Comparison of ENCODE assay signal across 8 cellular contexts in genomic region chr15:44195151-44195740, GRCh38. TPM values are rescaled to one million over a fixed set of nuclear protein-coding genes. Genes with fewer than 3 reads are reported as not detected.
A peak's percentile ranks its signal among the peaks of the same experiment; 100 is the strongest.
DNase-seq lines count a peak whose midpoint lies in the region; ATAC-seq and TF ChIP-seq lines count a peak whose summit lies in the region.

Gene FRMD5, minus strand, starts transcription at chr15:44195271.

- no peaks in the 10 kb centered on the region for H3K9me3 Mint-ChIP-seq in T-helper 1 cell treated with Interleukin-12 subunit alpha and Interleukin-12 subunit beta and Interleukin-4 antibody, amounts not matched to agents 30 μg/mL and 1 μg/mL, for 36 hours

- intact Hi-C loops in left ventricle myocardium inferior (cut with micrococcal nuclease) (no loop called here), posterior cingulate gyrus (cut with DNase I) (loop anchor here (5.0 to 10.0 kb wide), 2 partner anchors 90 to 293 kb away; no protein-coding TSS in a partner anchor), transverse colon (cut with DNase I; ENCODE audit: low total_unique reads) (no loop called here)

- peak; percentile 97 for ATAC-seq in HG02571 (IDR thresholded peaks at IDR 0.05; ENCODE audit: unreplicated experiment)

- H3K4me1 Mint-ChIP-seq in T-helper 1 cell treated with Interleukin-12 subunit alpha and Interleukin-12 subunit beta and Interleukin-4 antibody, amounts not matched to agents 30 μg/mL and 1 μg/mL, for 36 hours (ENCODE audit: low read depth) = peaks cover 11% of the 10 kb centered on the region

- peak; percentile 55 for TF ChIP-seq CTCF in left ventricle myocardium inferior (IDR thresholded peaks at IDR 0.05; ENCODE audit: borderline replicate concordance)
- TF ChIP-seq CTCF in transverse colon (IDR thresholded peaks at IDR 0.05) = peak; percentile 9 to 56 (median 23)

- H3K36me3 ChIP-seq in left ventricle myocardium inferior (no peaks in the 10 kb centered on the region), transverse colon (no peaks in the 10 kb centered on the region)

- H3K4me3 ChIP-seq in GM08714 (ENCODE audit: low read length) (peak within 1 kb of the TSS; percentile 47), left ventricle myocardium inferior (peak within 1 kb of the TSS; percentile 85), transverse colon (peak within 1 kb of the TSS; percentile 47 to 72 (median 60))

- peaks cover 2% of the 10 kb centered on the region for H3K36me3 Mint-ChIP-seq in T-helper 1 cell treated with Interleukin-12 subunit alpha and Interleukin-12 subunit beta and Interleukin-4 antibody, amounts not matched to agents 30 μg/mL and 1 μg/mL, for 36 hours (ENCODE audit: low read depth)

- DNase-seq in NCI-H1105 treated with DMSO at 0.1 percent for 48 hours (lab: John Stamatoyannopoulos, UW) (peak; percentile 94), amygdala (lab: John Stamatoyannopoulos, UW) (peak; percentile 68 to 98 (median 93)), left ventricle myocardium inferior (peak; percentile 80), posterior cingulate gyrus (peak; percentile 94 to 99 (median 96)), transverse colon (peak; percentile 92)

- in situ Hi-C loops in transverse colon (cut with MboI; ENCODE audit: low pct_ligation_motif_present in 1 of 4, low pct_unique_long_range_greater_than_20kb in 1 of 4, low sequenced_read_pairs in 3 of 4) = no loop called here

- peaks cover 71% of the 10 kb centered on the region for H3K27me3 ChIP-seq in left ventricle myocardium inferior (ENCODE audit: low read depth)
- peaks cover 59% of the 10 kb centered on the region for H3K27me3 ChIP-seq in transverse colon

- no peak within 1 kb of the TSS for H3K27ac Mint-ChIP-seq in T-helper 1 cell treated with Interleukin-12 subunit alpha and Interleukin-12 subunit beta and Interleukin-4 antibody, amounts not matched to agents 30 μg/mL and 1 μg/mL, for 36 hours

- 0 to 2% methylated on average over 2 to 43 of the region's 43 CpGs for WGBS in transverse colon (ENCODE audit: low coverage in 1 of 2), 2 donors

- H3K27ac ChIP-seq in left ventricle myocardium inferior (replicated peaks) = peak within 1 kb of the TSS; percentile 64
- H3K27ac ChIP-seq in transverse colon = peak within 1 kb of the TSS; percentile 76 to 87 (median 82)

- TF ChIP-seq EP300 in transverse colon (IDR thresholded peaks at IDR 0.05; ENCODE audit: low read depth) = no peak

- TF ChIP-seq POLR2A in transverse colon (IDR thresholded peaks at IDR 0.05) = peak; percentile 43

- peaks cover 25% of the 10 kb centered on the region for H3K4me1 ChIP-seq in left ventricle myocardium inferior
- H3K4me1 ChIP-seq in transverse colon = peaks cover 6 to 24% (median 17%) of the 10 kb centered on the region in 4 donors

- H3K4me3 Mint-ChIP-seq in T-helper 1 cell treated with Interleukin-12 subunit alpha and Interleukin-12 subunit beta and Interleukin-4 antibody, amounts not matched to agents 30 μg/mL and 1 μg/mL, for 36 hours = peak within 1 kb of the TSS; percentile 86

- peaks cover 65% of the 10 kb centered on the region for H3K27me3 Mint-ChIP-seq in T-helper 1 cell treated with Interleukin-12 subunit alpha and Interleukin-12 subunit beta and Interleukin-4 antibody, amounts not matched to agents 30 μg/mL and 1 μg/mL, for 36 hours (ENCODE audit: low read depth)

- no peaks in the 10 kb centered on the region for H3K9me3 ChIP-seq in left ventricle myocardium inferior (replicated peaks)
- no peaks in the 10 kb centered on the region for H3K9me3 ChIP-seq in transverse colon

RNA-seq across cellular contexts. Expression of gene FRMD5, which starts in this region (rescaled TPM):
- total RNA-seq in left ventricle myocardium inferior = 62.4 TPM
- 1 to 10 TPM in 2 of 4 donors, under 1 TPM in 1, not detected in 1; 0.40 to 1.5 (median 1.1) TPM for total RNA-seq in transverse colon

Comparison
In these comparisons a context has a peak if more than half of its experiments do, and no peak if none do; other contexts are left out.
1. Peak in every context shown above with its lines: DNase-seq, ATAC-seq, H3K4me3 ChIP-seq and H3K27ac ChIP-seq.
2. RNA of gene FRMD5 (total RNA-seq): 62.4 TPM in left ventricle myocardium inferior (single experiment); 0.40 to 1.5 TPM in transverse colon; every median in the first group is over 10 times any median in the second.